21 cellular contexts compared by ENCODE assay signal in the genomic region with DNA sequence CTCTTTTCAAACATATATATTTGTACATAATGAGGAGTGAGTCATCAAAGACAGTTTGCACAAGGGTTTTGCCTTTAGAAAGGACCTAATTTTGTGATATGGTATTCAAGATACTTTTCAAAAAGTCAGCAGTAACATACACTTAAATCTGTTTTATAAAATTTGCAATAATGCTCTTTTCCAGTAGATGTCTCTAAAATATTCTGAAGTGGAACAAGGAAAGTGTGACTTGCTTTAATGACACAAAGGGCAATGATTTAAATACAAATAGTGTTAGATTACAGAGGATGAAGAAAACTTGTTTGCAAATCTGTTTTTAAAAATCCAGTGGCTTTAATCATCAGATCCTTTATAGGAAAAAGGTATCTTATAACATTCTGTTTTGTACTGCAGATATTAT. TPM values are rescaled to one million over a fixed set of nuclear protein-coding genes. Genes with fewer than 3 reads are reported as not detected.
DNase-seq lines count a peak whose midpoint lies in the region; ATAC-seq, FAIRE-seq and TF ChIP-seq lines count a peak whose summit lies in the region.
"Had no signal": no experiment of that assay in that cellular context is flagged by ENCODE, and none has a peak within 500 bp of the region (broad histone marks: within the 10 kb centered on the region; RNA-seq: fewer than 3 reads in every experiment).

No MANE protein-coding gene starts in this region.

- H3K4me3 Mint-ChIP-seq in GM23338: no peak overlapping the region
- H3K4me3 Mint-ChIP-seq: activated CD8-positive, alpha-beta memory T cell treated with anti-CD3 and anti-CD28 coated beads, Interleukin-2, amount 10 ng/mL, durations not matched to agents 7 days and 5 days; HFFc6; stimulated activated naive B cell treated with anti-CD40 and anti-IgM and Interleukin-4, amounts not matched to agents 10 μg/mL and 1 μg/mL and 100 μg/mL, for 72 hours had no signal

- peaks cover 21% of the 10 kb centered on the region for H3K4me1 Mint-ChIP-seq in GM23338
- H3K4me1 Mint-ChIP-seq: activated CD8-positive, alpha-beta memory T cell treated with anti-CD3 and anti-CD28 coated beads, Interleukin-2, amount 10 ng/mL, durations not matched to agents 7 days and 5 days; stimulated activated naive B cell treated with anti-CD40 and anti-IgM and Interleukin-4, amounts not matched to agents 10 μg/mL and 1 μg/mL and 100 μg/mL, for 72 hours had no signal

- TF ChIP-seq CTCF in D721Med (IDR thresholded peaks at IDR 0.05; ENCODE audit: insufficient read depth, missing control alignments): peak; percentile 39
- TF ChIP-seq CTCF in GM23338 (conservative IDR thresholded peaks at IDR 0.05; ENCODE audit: low read depth in 2 of 2): no peak; a peak in 1 of 4 replicates

- no peaks in the 10 kb centered on the region for H3K36me3 ChIP-seq in GM23338 (ENCODE audit: insufficient read depth)
- H3K36me3 ChIP-seq: BLaER1, esophagus muscularis mucosa, ovary had no signal

- H3K27me3 Mint-ChIP-seq in GM23338 (ENCODE audit: insufficient read depth, low read depth, poor library complexity): no peaks in the 10 kb centered on the region
- H3K27me3 Mint-ChIP-seq: stimulated activated naive B cell treated with anti-CD40 and anti-IgM and Interleukin-4, amounts not matched to agents 10 μg/mL and 1 μg/mL and 100 μg/mL, for 72 hours had no signal

- H3K4me1 ChIP-seq in GM23338 (ENCODE audit: insufficient read depth): peaks cover 19% of the 10 kb centered on the region
- H3K4me1 ChIP-seq: BLaER1, esophagus muscularis mucosa had no signal

- no peak overlapping the region for H3K27ac ChIP-seq in GM23338 (ENCODE audit: low read depth)
- H3K27ac ChIP-seq: BLaER1, esophagus muscularis mucosa, ovary had no signal

- no peaks in the 10 kb centered on the region for H3K9me2 ChIP-seq in GM23338 (ENCODE audit: insufficient read depth)

- H3F3A ChIP-seq in GM23338 (replicated peaks; ENCODE audit: low read depth): no peaks in the 10 kb centered on the region

- H3K4me3 ChIP-seq in GM23338: no peak overlapping the region
- H3K4me3 ChIP-seq: BLaER1, esophagus muscularis mucosa, K562, ovary had no signal

- H3K9me3 Mint-ChIP-seq in GM23338: no peaks in the 10 kb centered on the region
- H3K9me3 Mint-ChIP-seq: HFFc6; stimulated activated naive B cell treated with anti-CD40 and anti-IgM and Interleukin-4, amounts not matched to agents 10 μg/mL and 1 μg/mL and 100 μg/mL, for 72 hours had no signal

- H3K4me2 ChIP-seq in GM23338: peak overlapping the region; percentile 45; the same call in 1 of the 2 replicates
- H3K4me2 ChIP-seq: BLaER1 had no signal

- H4K20me1 ChIP-seq in GM23338 (replicated peaks; ENCODE audit: insufficient read depth): no peaks in the 10 kb centered on the region
- H4K20me1 ChIP-seq: BLaER1 had no signal

- no peaks in the 10 kb centered on the region for H3K27me3 ChIP-seq in GM23338 (ENCODE audit: insufficient read depth)
- H3K27me3 ChIP-seq: BLaER1, esophagus muscularis mucosa, ovary had no signal

- DNase-seq in D721Med (ENCODE audit: insufficient read length, low spot score): no peak
- DNase-seq in GM23338 (ENCODE audit: low spot score): no peak
- peak; percentile 44 for DNase-seq in OCI-M1 (lab: John Stamatoyannopoulos, UW)
- peak; percentile 36 for DNase-seq in inferior parietal cortex (ENCODE audit: extremely low spot score)
- DNase-seq in 8988T: no peak
- DNase-seq in NCI-H510A treated with DMSO at 0.1 percent for 48 hours (lab: John Stamatoyannopoulos, UW): no peak
- DNase-seq: activated CD8-positive, alpha-beta memory T cell treated with anti-CD3 and anti-CD28 coated beads, Interleukin-2, amount 10 ng/mL, durations not matched to agents 7 days and 5 days; dermis blood vessel endothelial cell; EL; HFFc6; left colon; NCI-H2107; ovary; small intestine; stimulated activated naive B cell treated with anti-CD40 and anti-IgM and Interleukin-4, amounts not matched to agents 10 μg/mL and 1 μg/mL and 100 μg/mL, for 72 hours; T-helper 1 cell had no signal

- ATAC-seq in GM23338: no peak
- ATAC-seq in HG03432 (IDR thresholded peaks at IDR 0.05; ENCODE audit: unreplicated experiment): no peak
- ATAC-seq: activated CD4-positive, CD25-positive, alpha-beta regulatory T cell treated with anti-CD3 and anti-CD28 coated beads, Interleukin-2, amount 50 U/mL, for 24 hours; activated CD8-positive, alpha-beta memory T cell treated with anti-CD3 and anti-CD28 coated beads, Interleukin-2, amount 10 ng/mL, durations not matched to agents 7 days and 5 days; K562; left colon; stimulated activated naive B cell treated with anti-CD40 and anti-IgM and Interleukin-4, amounts not matched to agents 10 μg/mL and 1 μg/mL and 100 μg/mL, for 72 hours had no signal

- FAIRE-seq in D721Med (lab: Jason Lieb, UNC): no peak
- FAIRE-seq: K562, small intestine had no signal

- H3K27ac Mint-ChIP-seq in GM23338: peak overlapping the region; percentile 20; the same call in 1 of the 2 replicates
- H3K27ac Mint-ChIP-seq: activated CD8-positive, alpha-beta memory T cell treated with anti-CD3 and anti-CD28 coated beads, Interleukin-2, amount 10 ng/mL, durations not matched to agents 7 days and 5 days; HFFc6; stimulated activated naive B cell treated with anti-CD40 and anti-IgM and Interleukin-4, amounts not matched to agents 10 μg/mL and 1 μg/mL and 100 μg/mL, for 72 hours had no signal

- no peak overlapping the region for H2AFZ ChIP-seq in GM23338

- no peaks in the 10 kb centered on the region for H3K36me3 Mint-ChIP-seq in GM23338 (ENCODE audit: low read depth)
- H3K36me3 Mint-ChIP-seq: activated CD8-positive, alpha-beta memory T cell treated with anti-CD3 and anti-CD28 coated beads, Interleukin-2, amount 10 ng/mL, durations not matched to agents 7 days and 5 days; stimulated activated naive B cell treated with anti-CD40 and anti-IgM and Interleukin-4, amounts not matched to agents 10 μg/mL and 1 μg/mL and 100 μg/mL, for 72 hours had no signal

- no peaks in the 10 kb centered on the region for H3K79me2 ChIP-seq in GM23338 (replicated peaks; ENCODE audit: insufficient read depth)

TF ChIP-seq in GM23338, 12 proteins besides CTCF, POLR2A, EP300 and RAD21:
- TF ChIP-seq STAT1 (IDR thresholded peaks at IDR 0.05; ENCODE audit: unreplicated experiment): no peak
TF ChIP-seq in GM23338: peak in this region for 0.

RNA-seq across cellular contexts. Expression of a gene that starts 20.0 kb away (rescaled TPM):
- not detected in 2 replicates for total RNA-seq in GM23338 (2014; rRNA removed; shearing (Covaris generic))
- not detected in 2 replicates for polyA plus RNA-seq in GM23338 (2016; fragmentation: Nextera tagmentation; extraction: Ambion mirVana)
- total RNA-seq: HFFc6 had no signal

Comparison
In these comparisons a context has a peak if more than half of its experiments do, and no peak if none do; other contexts are left out.
1. DNase-seq: peak in OCI-M1 (single experiment) and inferior parietal cortex (single experiment); none in D721Med (single experiment), GM23338 (single experiment), 8988T (single experiment) and NCI-H510A treated with DMSO at 0.1 percent for 48 hours (single experiment).